In the genomic region with DNA sequence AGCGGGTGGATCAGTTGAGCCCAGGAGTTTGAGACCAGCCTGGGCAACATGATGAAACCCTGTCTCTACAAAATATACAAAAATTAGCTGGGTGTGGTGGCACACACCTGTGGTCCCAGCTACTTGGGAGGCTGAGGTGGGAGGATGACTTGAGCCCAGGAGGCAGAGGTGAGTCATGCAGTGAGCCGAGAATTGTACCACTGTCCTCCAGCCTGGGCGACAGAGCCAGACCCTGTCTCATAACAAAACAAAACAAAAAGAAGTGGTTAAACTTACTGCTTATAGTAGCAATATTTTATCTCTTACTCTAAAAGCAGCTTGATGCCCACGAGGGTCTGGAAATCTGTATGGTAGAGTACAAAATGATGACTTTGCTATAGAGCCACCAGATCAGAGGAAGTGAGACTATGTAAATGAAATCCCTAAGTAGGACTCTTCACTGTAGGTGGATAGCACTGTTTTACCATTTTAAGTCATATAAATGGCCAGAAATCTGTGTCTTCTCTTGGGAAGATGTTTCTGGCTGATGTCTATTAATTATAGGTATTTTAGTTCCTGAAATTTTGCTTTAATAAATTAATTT, we compare ENCODE assay signal across 10 cellular contexts.
"Had no signal": no experiment of that assay in that cellular context is flagged by ENCODE, and none has a peak within 500 bp of the region (broad histone marks: within the 10 kb centered on the region; RNA-seq: fewer than 3 reads in every experiment).

No MANE protein-coding gene starts in this region.

- H3K4me1 ChIP-seq: left lung had no signal

- H3K27ac ChIP-seq: gastrocnemius medialis, left lung, WERI-Rb-1 had no signal

- DNase-seq: activated naive CD4-positive, alpha-beta T cell treated with Interleukin-2 at 50 U/mL for 16 hours; gastrocnemius medialis; left lung; mesenchymal stem cell; occipital lobe; stimulated activated CD4-positive, alpha-beta T cell treated with anti-CD3 and anti-CD28 coated beads, Interleukin-12 subunit alpha, Interleukin-12 subunit beta, amount 100 ng/mL, for 4 hours; stimulated activated CD4-positive, alpha-beta T cell treated with anti-CD3 and anti-CD28 coated beads, Interleukin-2, amount 100 ng/mL, for 48 hours; stimulated activated CD8-positive, alpha-beta memory T cell treated with anti-CD3 and anti-CD28 coated beads, Interleukin-4, amount 100 ng/mL, for 48 hours; WERI-Rb-1 had no signal

- H3K27me3 Mint-ChIP-seq: natural killer cell treated with Interleukin-12 subunit alpha and Interleukin-12 subunit beta and Interleukin-15 and Interleukin-18, amount 100 ng/mL, for 72 hours had no signal

- H3K9me3 ChIP-seq: gastrocnemius medialis, left lung had no signal

- H3K4me3 Mint-ChIP-seq: natural killer cell treated with Interleukin-12 subunit alpha and Interleukin-12 subunit beta and Interleukin-15 and Interleukin-18, amount 100 ng/mL, for 72 hours had no signal

- H3K27me3 ChIP-seq: gastrocnemius medialis, left lung had no signal

- H3K4me3 ChIP-seq: gastrocnemius medialis, left lung had no signal

- H3K9me3 Mint-ChIP-seq: natural killer cell treated with Interleukin-12 subunit alpha and Interleukin-12 subunit beta and Interleukin-15 and Interleukin-18, amount 100 ng/mL, for 72 hours had no signal

- ATAC-seq: gastrocnemius medialis, left lung had no signal
